Comparison of ENCODE assay signal across 16 cellular contexts in genomic region chr9:121455527-121456239, GRCh38. TPM values are rescaled to one million over a fixed set of nuclear protein-coding genes. Genes with fewer than 3 reads are reported as not detected.
DNase-seq lines count a peak whose midpoint lies in the region; ATAC-seq and TF ChIP-seq lines count a peak whose summit lies in the region.
"Had no signal": no experiment of that assay in that cellular context is flagged by ENCODE, and none has a peak within 500 bp of the region (broad histone marks: within the 10 kb centered on the region; RNA-seq: fewer than 3 reads in every experiment).

No MANE protein-coding gene starts in this region.

- ATAC-seq in GM19351 (IDR thresholded peaks at IDR 0.05; ENCODE audit: unreplicated experiment) = peak; percentile 55
- ATAC-seq in activated CD4-positive, CD25-positive, alpha-beta regulatory T cell treated with anti-CD3 and anti-CD28 coated beads, Interleukin-2, amount 50 U/mL, for 24 hours = no peak
- no peak for ATAC-seq in HG02840 (IDR thresholded peaks at IDR 0.05; ENCODE audit: low FRiP score, unreplicated experiment)
- ATAC-seq: Right ventricle myocardium inferior had no signal

- DNase-seq in CD8-positive, alpha-beta memory T cell = peak in 3 of 5 donors; percentile 10 to 54 (median 21)
- peak; percentile 10 to 22 for DNase-seq in activated CD4-positive, alpha-beta T cell treated with anti-CD3 and anti-CD28 coated beads, Interleukin-2, amount 50 U/mL, for 48 hours
- DNase-seq in immature natural killer cell (peak; percentile 6 to 12 (median 11)), iPS-NIHi11 (ENCODE audit: low spot score) (no peak), endodermal cell (no peak)
- DNase-seq: amygdala; effector CD4-positive, alpha-beta T cell; NCI-H1092 treated with DMSO at 0.1 percent for 48 hours; NCI-H510A treated with DMSO at 0.1 percent for 48 hours; nephron progenitor cell had no signal

- no peaks in the 10 kb centered on the region for H3K9me3 Mint-ChIP-seq in CD8-positive, alpha-beta memory T cell
- H3K9me3 Mint-ChIP-seq in immature natural killer cell (no peaks in the 10 kb centered on the region), endodermal cell (no peaks in the 10 kb centered on the region)
- H3K9me3 Mint-ChIP-seq: nephron progenitor cell had no signal

- H3K27ac ChIP-seq in CD8-positive, alpha-beta memory T cell (ENCODE audit: low read depth, low read length) = no peak overlapping the region
- no peak overlapping the region for H3K27ac ChIP-seq in endodermal cell (ENCODE audit: low read depth, low read length)
- H3K27ac ChIP-seq: C4-2B, HL-60 had no signal

- H3K36me3 Mint-ChIP-seq in CD8-positive, alpha-beta memory T cell = peaks cover 0 to 3% (median 1%) of the 10 kb centered on the region in 3 donors
- H3K36me3 Mint-ChIP-seq in immature natural killer cell (no peaks in the 10 kb centered on the region), endodermal cell (ENCODE audit: low read depth) (no peaks in the 10 kb centered on the region)

- CTCF ChIA-PET in CD8-positive, alpha-beta memory T cell (lab: Charles Lee) = interaction anchor here (1.3 kb wide), 1 partner anchor 16 kb away, joined by 4 read pairs; no protein-coding TSS in a partner anchor

- WGBS in endodermal cell (ENCODE audit: insufficient coverage in 1 of 2, insufficient read length in 1 of 2), 2 experiments = 82 to 85% methylated on average over 3 to 8 of the region's 8 CpGs

- no peak overlapping the region for H3K4me3 ChIP-seq in CD8-positive, alpha-beta memory T cell (ENCODE audit: low read length)
- H3K4me3 ChIP-seq in endodermal cell (ENCODE audit: low read length) = no peak overlapping the region

- peaks cover 4% of the 10 kb centered on the region for H3K27me3 ChIP-seq in CD8-positive, alpha-beta memory T cell (ENCODE audit: insufficient read depth, low read length, poor library complexity, severe bottlenecking)
- no peaks in the 10 kb centered on the region for H3K27me3 ChIP-seq in endodermal cell (ENCODE audit: control insufficient read depth, insufficient read depth, low read length, poor library complexity, severe bottlenecking)

- H3K36me3 ChIP-seq in CD8-positive, alpha-beta memory T cell (ENCODE audit: insufficient read depth, low read length) = no peaks in the 10 kb centered on the region
- H3K36me3 ChIP-seq in endodermal cell (ENCODE audit: control insufficient read depth, insufficient read depth, low read length) = no peaks in the 10 kb centered on the region

- H3K27ac Mint-ChIP-seq in CD8-positive, alpha-beta memory T cell = peak overlapping the region in 1 of 8 donors; percentile 48
- H3K27ac Mint-ChIP-seq in immature natural killer cell (no peak overlapping the region), endodermal cell (no peak overlapping the region)
- H3K27ac Mint-ChIP-seq: nephron progenitor cell had no signal

- no peak overlapping the region for H3K4me3 Mint-ChIP-seq in CD8-positive, alpha-beta memory T cell
- peak overlapping the region in 1 of 5 donors; percentile 20 for H3K4me3 Mint-ChIP-seq in immature natural killer cell
- no peak overlapping the region for H3K4me3 Mint-ChIP-seq in endodermal cell
- H3K4me3 Mint-ChIP-seq: nephron progenitor cell had no signal

- H3K9ac ChIP-seq in endodermal cell (ENCODE audit: extremely low read depth, low read length, poor library complexity, severe bottlenecking) = no peak overlapping the region

- POLR2A ChIA-PET in CD8-positive, alpha-beta memory T cell (lab: Charles Lee) = no interaction called here

- no peak for TF ChIP-seq CTCF in endodermal cell (conservative IDR thresholded peaks at IDR 0.05)

- no peaks in the 10 kb centered on the region for H3K9me3 ChIP-seq in CD8-positive, alpha-beta memory T cell (ENCODE audit: low read length)
- no peaks in the 10 kb centered on the region for H3K9me3 ChIP-seq in endodermal cell (ENCODE audit: control insufficient read depth, low read length)

- H3K4me1 ChIP-seq in CD8-positive, alpha-beta memory T cell (ENCODE audit: insufficient read depth, low read length) = no peaks in the 10 kb centered on the region
- H3K4me1 ChIP-seq in endodermal cell (ENCODE audit: control insufficient read depth, insufficient read depth, low read length) = no peaks in the 10 kb centered on the region

- H3K4me1 Mint-ChIP-seq in CD8-positive, alpha-beta memory T cell = peaks cover 5 to 14% (median 13%) of the 10 kb centered on the region in 3 donors
- H3K4me1 Mint-ChIP-seq in immature natural killer cell (peaks cover 2 to 25% of the 10 kb centered on the region in 2 donors), endodermal cell (peaks cover 9% of the 10 kb centered on the region)

- peaks cover 28 to 36% of the 10 kb centered on the region in 2 donors for H3K27me3 Mint-ChIP-seq in CD8-positive, alpha-beta memory T cell
- H3K27me3 Mint-ChIP-seq in immature natural killer cell (ENCODE audit: low read depth in 3 of 3) = peaks cover 1 to 15% (median 2%) of the 10 kb centered on the region in 3 donors
- H3K27me3 Mint-ChIP-seq in endodermal cell (ENCODE audit: insufficient read depth) = peaks cover 9% of the 10 kb centered on the region

RNA-seq across cellular contexts. Expression of gene GGTA1, which starts 44.0 kb away (rescaled TPM):
- total RNA-seq in CD8-positive, alpha-beta memory T cell = not detected
- not detected for polyA plus RNA-seq in CD8-positive, alpha-beta memory T cell
- polyA plus RNA-seq in immature natural killer cell = 1 to 10 TPM in 1 of 3 donors, under 1 TPM in 1, not detected in 1; 0.26 to 1.3 TPM
- total RNA-seq in endodermal cell = not detected
- not detected for polyA plus RNA-seq in endodermal cell (2013, experiment 1 of 2)
- not detected for polyA plus RNA-seq in endodermal cell (2013, experiment 2 of 2)

Comparison
In these comparisons a context has a peak if more than half of its experiments do, and no peak if none do; other contexts are left out.
1. DNase-seq: peak in CD8-positive, alpha-beta memory T cell (3 of 5), activated CD4-positive, alpha-beta T cell treated with anti-CD3 and anti-CD28 coated beads, Interleukin-2, amount 50 U/mL, for 48 hours (2 of 2) and immature natural killer cell (3 of 3); none in iPS-NIHi11 (single experiment) and endodermal cell (single experiment).